In genomic region chr13:77919351-77920294, GRCh38 we compare ENCODE assay signal across 9 cellular contexts. TPM values are rescaled to one million over a fixed set of nuclear protein-coding genes. Genes with fewer than 3 reads are reported as not detected.
DNase-seq lines count a peak whose midpoint lies in the region; ATAC-seq, FAIRE-seq and TF ChIP-seq lines count a peak whose summit lies in the region.
"Had no signal": no experiment of that assay in that cellular context is flagged by ENCODE, and none has a peak within 500 bp of the region (broad histone marks: within the 10 kb centered on the region; RNA-seq: fewer than 3 reads in every experiment).

No MANE protein-coding gene starts in this region.

- peaks cover 34% of the 10 kb centered on the region for H3K4me1 Mint-ChIP-seq in neural crest cell

- peak; percentile 12 for FAIRE-seq in GM18507 (lab: Jason Lieb, UNC)

- peaks cover 13% of the 10 kb centered on the region for H3K36me3 Mint-ChIP-seq in neural crest cell (ENCODE audit: low read depth)

- DNase-seq in GM18507 (ENCODE audit: extremely low spot score, insufficient read length, low read depth) (no peak), NCI-H526 treated with DMSO at 0.1 percent for 48 hours (lab: John Stamatoyannopoulos, UW) (peak; percentile 97), fibroblast of the aortic adventitia (ENCODE audit: low read depth) (peak; percentile 16), neural crest cell (ENCODE audit: low read depth, low spot score) (peak; percentile 40), activated gamma-delta T cell (lab: John Stamatoyannopoulos, UW) (no peak), T-helper 9 cell (no peak)
- no peak for DNase-seq in activated CD4-positive, alpha-beta T cell treated with anti-CD3 and anti-CD28 coated beads, Interleukin-2, amount 50 U/mL, for 4 hours

- TF ChIP-seq CTCF in fibroblast of the aortic adventitia (IDR thresholded peaks at IDR 0.05; ENCODE audit: insufficient read depth, low read length): no peak
- no peak for TF ChIP-seq CTCF in neural crest cell (conservative IDR thresholded peaks at IDR 0.05)

- no peak for ATAC-seq in HG03097 (IDR thresholded peaks at IDR 0.05; ENCODE audit: low FRiP score, unreplicated experiment)

- H3K27me3 Mint-ChIP-seq in neural crest cell (ENCODE audit: low read depth): no peaks in the 10 kb centered on the region

- H3K9me3 Mint-ChIP-seq in neural crest cell: peaks cover 4% of the 10 kb centered on the region

- peak overlapping the region; percentile 8 for H3K27ac Mint-ChIP-seq in neural crest cell (ENCODE audit: unreplicated experiment)

- H3K4me3 ChIP-seq in fibroblast of the aortic adventitia (ENCODE audit: low read depth, low read length): peak overlapping the region; percentile 64

- no peak overlapping the region for H3K4me3 Mint-ChIP-seq in neural crest cell

RNA-seq across cellular contexts. Expression of gene EDNRB, which starts 1.0 kb away (rescaled TPM):
- total RNA-seq in fibroblast of the aortic adventitia (ENCODE audit: low replicate concordance) (1.3 and 23.3 TPM in 2 replicates), neural crest cell (26.8 and 27.9 TPM in 2 replicates)
- total RNA-seq: HT1080 had no signal

Comparison
In these comparisons a context has a peak if more than half of its experiments do, and no peak if none do; other contexts are left out.
1. DNase-seq: peak in NCI-H526 treated with DMSO at 0.1 percent for 48 hours (single experiment), fibroblast of the aortic adventitia (single experiment) and neural crest cell (single experiment); none in GM18507 (single experiment), activated gamma-delta T cell (single experiment), T-helper 9 cell (single experiment) and activated CD4-positive, alpha-beta T cell treated with anti-CD3 and anti-CD28 coated beads, Interleukin-2, amount 50 U/mL, for 4 hours (0 of 2).